ENCODE assay signal across 14 cellular contexts in genomic region chr17:21012736-21013135, GRCh38.
"Had no signal": no experiment of that assay in that cellular context is flagged by ENCODE, and none has a peak within 500 bp of the region (broad histone marks: within the 10 kb centered on the region; RNA-seq: fewer than 3 reads in every experiment).

No MANE protein-coding gene starts in this region.

- H3K9me3 Mint-ChIP-seq: activated naive CD4-positive, alpha-beta T cell treated with anti-CD3 and anti-CD28 coated beads, Interleukin-2, amount 50 U/mL, for 72 hours; natural killer cell treated with Interleukin-12 subunit alpha and Interleukin-12 subunit beta and Interleukin-15 and Interleukin-18, amount 100 ng/mL, for 72 hours had no signal

- ATAC-seq: activated naive CD4-positive, alpha-beta T cell treated with anti-CD3 and anti-CD28 coated beads, Interleukin-2, amount 50 U/mL, for 72 hours; body of pancreas; foreskin keratinocyte; lower lobe of right lung; natural killer cell treated with Interleukin-12 subunit alpha and Interleukin-12 subunit beta and Interleukin-15 and Interleukin-18, amount 100 ng/mL, for 72 hours; T-helper 17 cell had no signal

- H3K27me3 ChIP-seq: body of pancreas, foreskin keratinocyte, tibial artery, vagina had no signal

- DNase-seq: activated CD4-positive, alpha-beta T cell treated with anti-CD3 and anti-CD28 coated beads, Interleukin-2, amount 50 U/mL, for 1 hour; amniotic stem cell; foreskin keratinocyte; kidney glomerular epithelial cell; lower lobe of right lung; occipital lobe; stimulated activated CD4-positive, alpha-beta T cell treated with anti-CD3 and anti-CD28 coated beads, Interleukin-4, amount 100 ng/mL, for 4 hours; T-helper 17 cell had no signal

- H3K4me3 ChIP-seq: body of pancreas, lower lobe of right lung, prostate gland, tibial artery, vagina had no signal

- H3K4me3 Mint-ChIP-seq: natural killer cell treated with Interleukin-12 subunit alpha and Interleukin-12 subunit beta and Interleukin-15 and Interleukin-18, amount 100 ng/mL, for 72 hours; T-helper 17 cell had no signal

- H3K9me3 ChIP-seq: body of pancreas, lower lobe of right lung, prostate gland, tibial artery, vagina had no signal

- H3K27ac ChIP-seq: body of pancreas, foreskin keratinocyte, lower lobe of right lung, prostate gland, tibial artery, vagina had no signal

- H3K4me1 ChIP-seq: body of pancreas, foreskin keratinocyte, lower lobe of right lung, prostate gland, tibial artery, vagina had no signal

- H3K27ac Mint-ChIP-seq: T-helper 17 cell had no signal

- H3K27me3 Mint-ChIP-seq: natural killer cell treated with Interleukin-12 subunit alpha and Interleukin-12 subunit beta and Interleukin-15 and Interleukin-18, amount 100 ng/mL, for 72 hours; T-helper 17 cell had no signal
